ENCODE assay signal across 8 cellular contexts in the genomic region with DNA sequence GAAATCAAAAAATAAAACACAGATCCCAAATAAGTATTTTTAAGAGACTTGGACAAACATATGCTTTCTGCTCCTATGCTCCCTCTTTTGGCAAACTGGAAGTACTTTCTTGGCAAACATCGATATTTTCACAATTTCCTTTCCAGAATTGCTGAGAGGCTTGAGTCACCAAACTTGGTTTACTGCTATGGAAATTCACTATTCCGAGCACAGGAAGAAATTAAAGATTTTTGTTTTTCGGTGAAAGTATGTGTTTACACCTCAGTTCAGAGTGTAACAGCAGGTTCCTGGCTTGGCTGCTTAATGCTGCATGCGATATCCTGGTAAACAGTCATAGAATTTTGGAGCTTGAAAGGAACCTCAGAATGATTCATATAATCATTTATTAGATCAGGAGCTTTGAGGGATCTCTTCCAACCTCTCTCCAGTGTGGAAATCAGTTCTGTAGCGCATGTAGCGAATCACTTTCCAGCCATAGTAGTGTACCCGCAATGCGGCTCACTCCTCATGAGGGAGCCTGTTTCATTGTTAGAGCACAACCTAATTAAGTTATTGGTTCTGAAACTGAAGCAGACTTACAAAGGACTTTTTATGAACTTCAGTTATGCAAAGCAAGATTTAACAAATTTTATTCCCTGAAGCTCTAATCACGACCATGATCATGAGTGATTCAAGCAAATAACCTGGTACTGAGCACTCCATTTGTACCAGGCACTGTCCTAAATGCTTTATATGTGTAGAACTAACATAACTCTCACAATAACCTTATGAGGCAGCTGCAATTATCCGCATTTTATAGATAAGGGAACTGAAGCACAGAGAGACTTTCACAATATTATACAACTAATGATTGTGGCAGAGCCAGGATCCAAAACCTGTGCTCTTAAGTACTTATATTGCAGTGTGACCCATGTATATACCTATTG. TPM values are rescaled to one million over a fixed set of nuclear protein-coding genes. Genes with fewer than 3 reads are reported as not detected.
A peak's percentile ranks its signal among the peaks of the same experiment; 100 is the strongest.
DNase-seq lines count a peak whose midpoint lies in the region; ATAC-seq and TF ChIP-seq lines count a peak whose summit lies in the region.

No MANE protein-coding gene starts in this region.

- TF ChIP-seq POLR2A in NB4 (IDR thresholded peaks at IDR 0.05; ENCODE audit: extremely low read depth, insufficient read length): no peak
- no peak for TF ChIP-seq POLR2A in vagina (IDR thresholded peaks at IDR 0.05)

- DNase-seq in Caco-2 (no peak), NB4 (ENCODE audit: low read depth) (peak; percentile 46), chondrocyte (ENCODE audit: low spot score) (no peak), lower lobe of right lung (no peak), vagina (ENCODE audit: extremely low spot score in 2 of 2) (no peak), germinal center (ENCODE audit: low spot score) (no peak)

- H3K4me3 ChIP-seq in Caco-2 (ENCODE audit: low read depth, low read length) (no peak overlapping the region), NB4 (ENCODE audit: low read depth, low read length) (no peak overlapping the region), lower lobe of right lung (peak overlapping the region; percentile 37), vagina (peak overlapping the region; percentile 28 to 32)

- H3K27me3 Mint-ChIP-seq in Caco-2 (ENCODE audit: insufficient read depth, unreplicated experiment) (no peaks in the 10 kb centered on the region), chondrocyte (ENCODE audit: low read depth) (no peaks in the 10 kb centered on the region)

- H3K4me1 ChIP-seq in Caco-2: peaks cover 24% of the 10 kb centered on the region
- H3K4me1 ChIP-seq in lower lobe of right lung: peaks cover 16% of the 10 kb centered on the region
- peaks cover 29% of the 10 kb centered on the region for H3K4me1 ChIP-seq in vagina

- intact Hi-C loops in Caco-2 (cut with micrococcal nuclease; ENCODE audit: unreplicated experiment) (loop anchor here (1.0 kb wide), 1 partner anchor 124 kb away; no protein-coding TSS in a partner anchor), lower lobe of right lung (cut with DNase I) (no loop called here), vagina (cut with DNase I) (loop anchor here (2.0 to 5.0 kb wide), 2 partner anchors 56 to 117 kb away; a partner anchor contains a TSS)

- POLR2A ChIA-PET in Caco-2 (lab: Charles Lee): interaction anchor here (0.6 kb wide), 1 partner anchor 22 kb away, joined by 3 read pairs; no protein-coding TSS in a partner anchor

- CTCF ChIA-PET in Caco-2 (lab: Charles Lee): no interaction called here

- H3K36me3 ChIP-seq in Caco-2 (ENCODE audit: control insufficient read depth, insufficient read depth, low read length): no peaks in the 10 kb centered on the region
- peaks cover 4% of the 10 kb centered on the region for H3K36me3 ChIP-seq in lower lobe of right lung
- H3K36me3 ChIP-seq in vagina: no peaks in the 10 kb centered on the region

- no peaks in the 10 kb centered on the region for H3K27me3 ChIP-seq in Caco-2 (replicated peaks; ENCODE audit: control insufficient read depth, insufficient read depth, low read length)
- no peaks in the 10 kb centered on the region for H3K27me3 ChIP-seq in lower lobe of right lung (ENCODE audit: low read depth)
- no peaks in the 10 kb centered on the region for H3K27me3 ChIP-seq in vagina

- H3K4me1 Mint-ChIP-seq in Caco-2 (ENCODE audit: low read depth, unreplicated experiment) (peaks cover 6% of the 10 kb centered on the region), chondrocyte (ENCODE audit: low read depth) (peaks cover 26% of the 10 kb centered on the region)

- peak overlapping the region; percentile 68 for H3K27ac ChIP-seq in lower lobe of right lung
- peak overlapping the region; percentile 77 for H3K27ac ChIP-seq in vagina

- TF ChIP-seq CTCF in Caco-2 (IDR thresholded peaks at IDR 0.05; ENCODE audit: insufficient read depth in 1 of 2, low read depth in 1 of 2, low read length in 1 of 2, severe bottlenecking in 1 of 2, unreplicated experiment in 1 of 2) (peak; percentile 1 to 57), NB4 (IDR thresholded peaks at IDR 0.05; ENCODE audit: low read depth, low read length) (peak; percentile 34), chondrocyte (IDR thresholded peaks at IDR 0.05) (peak; percentile 86), lower lobe of right lung (IDR thresholded peaks at IDR 0.05) (peak; percentile 55), vagina (IDR thresholded peaks at IDR 0.05) (peak in 1 of 3 experiments; percentile 53)

- no peaks in the 10 kb centered on the region for H3K9me3 ChIP-seq in Caco-2
- H3K9me3 ChIP-seq in lower lobe of right lung: no peaks in the 10 kb centered on the region
- H3K9me3 ChIP-seq in vagina: no peaks in the 10 kb centered on the region

- H3K27ac Mint-ChIP-seq in Caco-2 (ENCODE audit: unreplicated experiment) (no peak overlapping the region), chondrocyte (ENCODE audit: unreplicated experiment) (peak overlapping the region; percentile 55)

- H3K4me3 Mint-ChIP-seq in Caco-2 (ENCODE audit: unreplicated experiment) (no peak overlapping the region), chondrocyte (ENCODE audit: unreplicated experiment) (no peak overlapping the region)

- H3K9me3 Mint-ChIP-seq in Caco-2 (ENCODE audit: unreplicated experiment): no peaks in the 10 kb centered on the region
- H3K9me3 Mint-ChIP-seq in chondrocyte (ENCODE audit: low read depth): no peaks in the 10 kb centered on the region

- ATAC-seq in lower lobe of right lung (peak; percentile 59 to 85), HG02610 (IDR thresholded peaks at IDR 0.05; ENCODE audit: unreplicated experiment) (no peak)
- no peak for ATAC-seq in activated CD4-positive, CD25-positive, alpha-beta regulatory T cell treated with anti-CD3 and anti-CD28 coated beads, Interleukin-2, amount 50 U/mL, for 24 hours

- H3K36me3 Mint-ChIP-seq in Caco-2 (ENCODE audit: insufficient read depth, unreplicated experiment): no peaks in the 10 kb centered on the region
- H3K36me3 Mint-ChIP-seq in chondrocyte (ENCODE audit: low read depth): peaks cover 2% of the 10 kb centered on the region

- BruUV-seq in Caco-2 (replicated peaks; lab: Mats Ljungman, UMichigan): no TSS peak

RNA-seq across cellular contexts. Expression of a gene that starts 56.4 kb away (rescaled TPM):
- total RNA-seq in Caco-2 (2022): 252 and 262 TPM in 2 replicates
- 163 to 218 TPM (median 216 TPM) in 3 replicates for total RNA-seq in chondrocyte
- 156 TPM for total RNA-seq in lower lobe of right lung
- 127 TPM for total RNA-seq in vagina

Comparison
In these comparisons a context has a peak if more than half of its experiments do, and no peak if none do; other contexts are left out.
1. H3K4me3 ChIP-seq: peak in lower lobe of right lung (single experiment) and vagina (2 of 2); none in Caco-2 (single experiment) and NB4 (single experiment).
2. ATAC-seq: peak in lower lobe of right lung (2 of 2); none in HG02610 (single experiment) and activated CD4-positive, CD25-positive, alpha-beta regulatory T cell treated with anti-CD3 and anti-CD28 coated beads, Interleukin-2, amount 50 U/mL, for 24 hours (0 of 2).